ENCODE assay signal across 25 cellular contexts in the genomic region with DNA sequence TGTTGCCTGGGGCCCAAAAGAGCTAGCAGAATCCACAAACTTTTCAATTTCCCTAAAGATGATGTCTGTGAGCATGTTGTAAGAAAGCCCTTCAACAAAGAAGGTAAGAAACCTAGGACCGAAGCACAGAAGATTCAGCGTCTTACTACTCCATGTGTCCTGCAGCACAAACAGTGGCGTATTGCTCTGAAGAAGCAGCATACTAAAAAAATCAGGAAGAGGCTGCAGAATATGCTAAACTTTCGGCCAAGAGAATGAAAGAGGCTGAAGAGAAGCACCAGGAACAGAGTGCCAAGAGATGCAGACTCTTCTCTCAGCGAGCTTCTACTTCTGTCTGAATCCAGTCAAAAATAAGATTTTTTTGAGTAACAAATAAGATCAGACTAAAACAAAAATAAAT.
DNase-seq lines count a peak whose midpoint lies in the region; ATAC-seq, FAIRE-seq and TF ChIP-seq lines count a peak whose summit lies in the region.
"Had no signal": no experiment of that assay in that cellular context is flagged by ENCODE, and none has a peak within 500 bp of the region (broad histone marks: within the 10 kb centered on the region; RNA-seq: fewer than 3 reads in every experiment).

No MANE protein-coding gene starts in this region.

- H2AFZ ChIP-seq in GM23248, result peak overlapping the region; percentile 78
- peak overlapping the region; percentile 66 for H2AFZ ChIP-seq in H1 (ENCODE audit: low read length)
- H2AFZ ChIP-seq in neural progenitor cell (replicated peaks), result peak overlapping the region; percentile 50
- H2AFZ ChIP-seq: GM23338 had no signal

- no peak overlapping the region for H2BK15ac ChIP-seq in H1 (ENCODE audit: low read length)

- WGBS in GM23248 (ENCODE audit: low coverage in 1 of 2, low lambda C conversion rate in 2 of 2, missing lambda C conversion rate in 2 of 2), 2 experiments, result 6% methylated on average over 5 of the region's 5 CpGs
- 94% methylated on average over 5 of the region's 5 CpGs; no CpG with 5 or more reads in 1 of the 2 experiments for WGBS in H1 (ENCODE audit: extremely low coverage in 1 of 2, insufficient coverage in 1 of 2, insufficient read length in 1 of 2, insufficient replicate concordance in 2 of 2, low coverage in 1 of 2, low lambda C conversion rate in 2 of 2, missing lambda C conversion rate in 1 of 2), 2 experiments

- TF ChIP-seq POLR2A in H1 (IDR thresholded peaks at IDR 0.05; ENCODE audit: control extremely low read depth in 1 of 2, low read depth in 2 of 2, low read length in 2 of 2), result no peak

- POLR2A ChIA-PET in H1 (lab: Charles Lee; ENCODE audit: partially characterized antibody), result no interaction called here

- H2BK120ac ChIP-seq in H1 (replicated peaks; ENCODE audit: low read depth, low read length), result no peak overlapping the region

- H3K56ac ChIP-seq in H1 (replicated peaks; ENCODE audit: insufficient read length, low read depth, low read length), result no peak overlapping the region

- no peak for TF ChIP-seq RAD21 in H1 (IDR thresholded peaks at IDR 0.05 in 1 of 2, conservative IDR thresholded peaks at IDR 0.05 in 1 of 2; ENCODE audit: low read depth in 2 of 2, low read length in 2 of 2)

- no peak overlapping the region for H2AK5ac ChIP-seq in H1 (ENCODE audit: low read depth, low read length)

- H3K27me3 ChIP-seq in GM23248 (replicated peaks; ENCODE audit: insufficient read depth) (no peaks in the 10 kb centered on the region), H1 (replicated peaks in 1 of 4; ENCODE audit: control insufficient read depth in 3 of 4, extremely low read depth in 1 of 4, insufficient read depth in 3 of 4, low read length in 3 of 4) (no peaks in the 10 kb centered on the region), neural progenitor cell (no peaks in the 10 kb centered on the region)
- H3K27me3 ChIP-seq: BLaER1 had no signal

- FAIRE-seq in H1 (lab: Jason Lieb, UNC), result no peak
- FAIRE-seq: A204.1, GM12878, GM18507, H54 had no signal

- no peak overlapping the region for H4K8ac ChIP-seq in H1 (ENCODE audit: extremely low read depth, insufficient read depth, low read length)

- H3K4me1 ChIP-seq in GM23248 (ENCODE audit: insufficient read depth) (peaks cover 24% of the 10 kb centered on the region), H1 (replicated peaks in 1 of 4; ENCODE audit: control insufficient read depth in 3 of 4, insufficient read depth in 4 of 4, low read length in 3 of 4) (no peaks in the 10 kb centered on the region), neural progenitor cell (peaks cover 7% of the 10 kb centered on the region)
- H3K4me1 ChIP-seq: BLaER1, Caco-2, HAP-1 had no signal

- H3K27ac Mint-ChIP-seq in neural progenitor cell, result no peak overlapping the region
- H3K27ac Mint-ChIP-seq: B cell; CD4-positive, CD25-positive, alpha-beta regulatory T cell; CD8-positive, alpha-beta T cell; GM23338; HFFc6 had no signal

- H3K4me3 Mint-ChIP-seq in neural progenitor cell, result no peak overlapping the region
- H3K4me3 Mint-ChIP-seq: B cell; CD4-positive, CD25-positive, alpha-beta regulatory T cell; CD8-positive, alpha-beta T cell; GM23338; HFFc6 had no signal

- H3K4me2 ChIP-seq in GM23248 (ENCODE audit: unreplicated experiment) (peak overlapping the region; percentile 84), H1 (ENCODE audit: insufficient read depth in 1 of 2, low read depth in 2 of 2, low read length in 2 of 2) (no peak overlapping the region), neural progenitor cell (no peak overlapping the region)
- H3K4me2 ChIP-seq: BLaER1, GM23338 had no signal

- no peaks in the 10 kb centered on the region for H3K27me3 Mint-ChIP-seq in neural progenitor cell (ENCODE audit: insufficient read depth, low read depth)
- H3K27me3 Mint-ChIP-seq: B cell; CD4-positive, CD25-positive, alpha-beta regulatory T cell had no signal

- H3K27ac ChIP-seq in GM23248 (0 out of 2 replicates have a peak overlapping the region, but pooled peaks have one; percentile 2), H1 (ENCODE audit: low read depth, low read length) (no peak overlapping the region), neural progenitor cell (no peak overlapping the region)
- H3K27ac ChIP-seq: 22Rv1, BLaER1, C4-2B had no signal

- H3K23me2 ChIP-seq in H1 (ENCODE audit: low read depth, low read length), result no peaks in the 10 kb centered on the region

- no peak for TF ChIP-seq CTCF in H1 (IDR thresholded peaks at IDR 0.05; ENCODE audit: control extremely low read depth in 1 of 3, insufficient read depth in 1 of 3, low read depth in 1 of 3, low read length in 3 of 3)
- no peak for TF ChIP-seq CTCF in neural progenitor cell (IDR thresholded peaks at IDR 0.05)

- H3K9ac ChIP-seq in GM23248 (peak overlapping the region; percentile 39), H1 (replicated peaks in 1 of 4; ENCODE audit: extremely low read depth in 1 of 4, low read depth in 3 of 4, low read length in 3 of 4) (no peak overlapping the region), neural progenitor cell (no peak overlapping the region)
- H3K9ac ChIP-seq: BLaER1 had no signal

- H2BK12ac ChIP-seq in H1 (ENCODE audit: low read depth, low read length), result no peak overlapping the region

- no peak overlapping the region for H3K4ac ChIP-seq in H1 (replicated peaks; ENCODE audit: insufficient read length, low read depth, low read length)

- H2BK5ac ChIP-seq in H1 (ENCODE audit: low read depth, low read length), result no peak overlapping the region

- H2BK20ac ChIP-seq in H1 (ENCODE audit: low read length), result no peak overlapping the region

- DNase-seq in AG08395 (ENCODE audit: low spot score), result peak; percentile 13
- DNase-seq in GM23248, result peak; percentile 53
- DNase-seq in H1 (ENCODE audit: low read depth in 1 of 2, low spot score in 2 of 2), result no peak
- DNase-seq in neural progenitor cell (ENCODE audit: low spot score), result no peak
- no peak for DNase-seq in NCI-H2107 treated with DMSO at 0.1 percent for 48 hours (lab: John Stamatoyannopoulos, UW; ENCODE audit: unreplicated experiment)
- DNase-seq in NCI-H1694 (lab: John Stamatoyannopoulos, UW), result no peak
- DNase-seq in stimulated activated CD4-positive, alpha-beta T cell treated with anti-CD3 and anti-CD28 coated beads, Interleukin-4, amount 100 ng/mL, for 4 hours, result no peak
- DNase-seq: Caco-2; CD4-positive, CD25-positive, alpha-beta regulatory T cell; CD8-positive, alpha-beta T cell; DMS153; DND-41; GDM1; HFFc6 had no signal

- in situ Hi-C loops in GM23248 (cut with MboI), result no loop called here

- H3K9me3 Mint-ChIP-seq in neural progenitor cell, result no peaks in the 10 kb centered on the region
- H3K9me3 Mint-ChIP-seq: GM23338, HFFc6 had no signal

- no peak overlapping the region for H3K14ac ChIP-seq in H1 (ENCODE audit: insufficient read length)

- H3K36me3 Mint-ChIP-seq in neural progenitor cell, result no peaks in the 10 kb centered on the region
- H3K36me3 Mint-ChIP-seq: CD4-positive, CD25-positive, alpha-beta regulatory T cell; CD8-positive, alpha-beta T cell had no signal

- CTCF ChIA-PET in H1 (lab: Charles Lee; ENCODE audit: partially characterized antibody), result interaction anchor here (1.3 kb wide), 1 partner anchor 9 kb away, joined by 3 read pairs; no protein-coding TSS in a partner anchor

- no peaks in the 10 kb centered on the region for H3K9me2 ChIP-seq in GM23248 (ENCODE audit: insufficient read depth)

- no peak overlapping the region for H4K5ac ChIP-seq in H1 (ENCODE audit: insufficient read length, low read depth, low read length)

- H3K79me2 ChIP-seq in GM23248 (ENCODE audit: insufficient read depth) (no peaks in the 10 kb centered on the region), H1 (ENCODE audit: control insufficient read depth in 1 of 2, insufficient read depth in 2 of 2, low read length in 2 of 2) (no peaks in the 10 kb centered on the region), neural progenitor cell (ENCODE audit: low read depth) (no peaks in the 10 kb centered on the region)

- H3K79me1 ChIP-seq in H1 (ENCODE audit: low read depth, low read length), result no peaks in the 10 kb centered on the region

- H3K18ac ChIP-seq in H1 (ENCODE audit: extremely low read depth, low read length), result no peak overlapping the region

- H3K4me3 ChIP-seq in GM23248 (peak overlapping the region; percentile 67), H1 (ENCODE audit: extremely low read depth in 1 of 4, insufficient read depth in 2 of 4, low read depth in 3 of 4, low read length in 4 of 4) (no peak overlapping the region), neural progenitor cell (no peak overlapping the region)
- H3K4me3 ChIP-seq: BLaER1, GM12878, GM23338, HAP-1 had no signal

- peaks cover 17% of the 10 kb centered on the region; the same call in 1 of the 2 replicates for H3F3A ChIP-seq in GM23248 (ENCODE audit: insufficient read depth)
- H3F3A ChIP-seq in neural progenitor cell (ENCODE audit: low read depth), result no peaks in the 10 kb centered on the region

- H3K9me3 ChIP-seq in GM23248 (ENCODE audit: low read depth) (no peaks in the 10 kb centered on the region), H1 (ENCODE audit: insufficient read depth in 2 of 2, low read depth in 1 of 2, low read length in 1 of 2) (no peaks in the 10 kb centered on the region), neural progenitor cell (ENCODE audit: low read depth) (no peaks in the 10 kb centered on the region)
- H3K9me3 ChIP-seq: BLaER1, Caco-2, HAP-1 had no signal

- ATAC-seq in HG03378 (IDR thresholded peaks at IDR 0.05; ENCODE audit: unreplicated experiment), result no peak
- ATAC-seq: CD8-positive, alpha-beta T cell; GM12878; GM23338 had no signal

- no peaks in the 10 kb centered on the region for H3K4me1 Mint-ChIP-seq in neural progenitor cell
- H3K4me1 Mint-ChIP-seq: B cell; CD4-positive, CD25-positive, alpha-beta regulatory T cell had no signal

- H3K36me3 ChIP-seq in GM23248 (ENCODE audit: low read depth) (no peaks in the 10 kb centered on the region), H1 (ENCODE audit: control insufficient read depth in 2 of 4, insufficient read depth in 4 of 4, low read length in 3 of 4) (no peaks in the 10 kb centered on the region), neural progenitor cell (no peaks in the 10 kb centered on the region)
- H3K36me3 ChIP-seq: BLaER1, HAP-1 had no signal

- no peak for TF ChIP-seq EP300 in H1 (IDR thresholded peaks at IDR 0.05; ENCODE audit: borderline replicate concordance in 1 of 2, low read depth in 2 of 2, low read length in 2 of 2)

- H4K91ac ChIP-seq in H1 (replicated peaks; ENCODE audit: insufficient read length, low read length), result no peak overlapping the region

- H4K20me1 ChIP-seq in GM23248 (ENCODE audit: insufficient read depth), result no peaks in the 10 kb centered on the region
- no peaks in the 10 kb centered on the region for H4K20me1 ChIP-seq in H1 (replicated peaks in 1 of 2; ENCODE audit: control insufficient read depth in 1 of 2, insufficient read depth in 2 of 2, low read length in 2 of 2)
- no peaks in the 10 kb centered on the region for H4K20me1 ChIP-seq in neural progenitor cell (ENCODE audit: low read depth)
- H4K20me1 ChIP-seq: BLaER1 had no signal

- H3K23ac ChIP-seq in H1 (ENCODE audit: insufficient read length), result no peak overlapping the region

TF ChIP-seq in H1, 55 proteins besides CTCF, POLR2A, EP300 and RAD21 (continues in another document):
- TF ChIP-seq RFX5 (IDR thresholded peaks at IDR 0.05; ENCODE audit: borderline replicate concordance, low read depth, low read length) (no peak), GABPA (IDR thresholded peaks at IDR 0.05; ENCODE audit: borderline replicate concordance, insufficient read depth, low read length) (no peak), CHD1 (IDR thresholded peaks at IDR 0.05; ENCODE audit: low read depth, low read length) (no peak), SIX5 (IDR thresholded peaks at IDR 0.05; ENCODE audit: low read depth, low read length) (no peak)

Comparison
In these comparisons a context has a peak if more than half of its experiments do, and no peak if none do; other contexts are left out.
1. DNase-seq: peak in AG08395 (single experiment) and GM23248 (single experiment); none in H1 (0 of 2), neural progenitor cell (single experiment), NCI-H2107 treated with DMSO at 0.1 percent for 48 hours (single experiment), NCI-H1694 (single experiment) and stimulated activated CD4-positive, alpha-beta T cell treated with anti-CD3 and anti-CD28 coated beads, Interleukin-4, amount 100 ng/mL, for 4 hours (0 of 2).
2. Peak in every context shown above with its lines, with median percentiles within 50 percentile points of each other: H2AFZ ChIP-seq.